1 cellular context compared by ENCODE assay signal in the genomic region with DNA sequence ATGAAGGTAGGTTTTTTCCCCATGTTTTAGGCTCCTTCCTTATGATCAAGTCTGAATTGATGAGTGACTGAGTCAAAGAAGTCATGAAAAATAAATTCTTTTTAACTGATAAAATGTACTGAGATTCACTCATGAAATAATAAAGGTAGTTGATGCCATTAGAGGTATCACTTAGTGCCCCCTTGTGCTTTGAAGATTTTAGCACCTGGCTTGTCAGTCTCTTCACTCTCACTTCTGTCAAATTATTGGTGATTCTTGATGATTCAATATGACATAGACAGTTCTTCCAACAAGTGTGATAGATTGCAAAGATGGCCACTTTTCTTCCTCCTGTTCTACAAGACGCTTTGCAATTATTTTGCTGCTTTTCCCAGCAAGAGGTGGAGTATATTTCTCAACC.
TF ChIP-seq lines count a peak whose summit lies in the region.

No MANE protein-coding gene starts in this region.

TF ChIP-seq in GM12878, 131 proteins besides CTCF, POLR2A, EP300 and RAD21:
- TF ChIP-seq CHD1 (IDR thresholded peaks at IDR 0.05; ENCODE audit: low read depth, low read length), result no peak
- TF ChIP-seq SMC3 (IDR thresholded peaks at IDR 0.05; ENCODE audit: borderline replicate concordance, low read length), result peak; percentile 7; the same call in 1 of the 2 replicates
- TF ChIP-seq, protein P1, sequence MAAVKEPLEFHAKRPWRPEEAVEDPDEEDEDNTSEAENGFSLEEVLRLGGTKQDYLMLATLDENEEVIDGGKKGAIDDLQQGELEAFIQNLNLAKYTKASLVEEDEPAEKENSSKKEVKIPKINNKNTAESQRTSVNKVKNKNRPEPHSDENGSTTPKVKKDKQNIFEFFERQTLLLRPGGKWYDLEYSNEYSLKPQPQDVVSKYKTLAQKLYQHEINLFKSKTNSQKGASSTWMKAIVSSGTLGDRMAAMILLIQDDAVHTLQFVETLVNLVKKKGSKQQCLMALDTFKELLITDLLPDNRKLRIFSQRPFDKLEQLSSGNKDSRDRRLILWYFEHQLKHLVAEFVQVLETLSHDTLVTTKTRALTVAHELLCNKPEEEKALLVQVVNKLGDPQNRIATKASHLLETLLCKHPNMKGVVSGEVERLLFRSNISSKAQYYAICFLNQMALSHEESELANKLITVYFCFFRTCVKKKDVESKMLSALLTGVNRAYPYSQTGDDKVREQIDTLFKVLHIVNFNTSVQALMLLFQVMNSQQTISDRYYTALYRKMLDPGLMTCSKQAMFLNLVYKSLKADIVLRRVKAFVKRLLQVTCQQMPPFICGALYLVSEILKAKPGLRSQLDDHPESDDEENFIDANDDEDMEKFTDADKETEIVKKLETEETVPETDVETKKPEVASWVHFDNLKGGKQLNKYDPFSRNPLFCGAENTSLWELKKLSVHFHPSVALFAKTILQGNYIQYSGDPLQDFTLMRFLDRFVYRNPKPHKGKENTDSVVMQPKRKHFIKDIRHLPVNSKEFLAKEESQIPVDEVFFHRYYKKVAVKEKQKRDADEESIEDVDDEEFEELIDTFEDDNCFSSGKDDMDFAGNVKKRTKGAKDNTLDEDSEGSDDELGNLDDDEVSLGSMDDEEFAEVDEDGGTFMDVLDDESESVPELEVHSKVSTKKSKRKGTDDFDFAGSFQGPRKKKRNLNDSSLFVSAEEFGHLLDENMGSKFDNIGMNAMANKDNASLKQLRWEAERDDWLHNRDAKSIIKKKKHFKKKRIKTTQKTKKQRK (IDR thresholded peaks at IDR 0.05; ENCODE audit: low read depth, low read length), result no peak
- no peak for TF ChIP-seq KLF5 (IDR thresholded peaks at IDR 0.05; ENCODE audit: partially characterized antibody)
- no peak for TF ChIP-seq FOS (IDR thresholded peaks at IDR 0.05; ENCODE audit: borderline replicate concordance, extremely low read depth, insufficient read length)
